ENCODE assay signal across 21 cellular contexts in the genomic region with DNA sequence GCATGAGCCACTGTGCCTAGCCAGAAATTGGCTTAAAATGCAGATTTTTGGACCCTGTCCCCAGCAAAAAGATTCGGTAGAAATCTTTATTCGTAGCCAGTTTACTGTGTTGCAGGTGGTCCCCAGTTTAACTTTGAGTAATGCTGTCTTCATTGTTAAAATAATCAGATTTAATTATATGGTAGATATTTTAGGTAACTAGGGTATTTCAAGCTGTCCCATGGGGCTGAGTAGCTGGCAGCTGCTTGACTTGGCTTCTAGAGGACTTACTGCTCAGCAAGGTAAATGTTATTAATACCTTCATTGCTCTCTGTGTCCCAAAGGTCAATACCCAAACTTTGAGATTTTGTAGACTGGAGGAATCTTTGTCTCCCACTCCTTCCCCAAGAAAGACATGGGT. TPM values are rescaled to one million over a fixed set of nuclear protein-coding genes. Genes with fewer than 3 reads are reported as not detected.
A peak's percentile ranks its signal among the peaks of the same experiment; 100 is the strongest.
DNase-seq lines count a peak whose midpoint lies in the region; ATAC-seq, FAIRE-seq and TF ChIP-seq lines count a peak whose summit lies in the region.
"Had no signal": no experiment of that assay in that cellular context is flagged by ENCODE, and none has a peak within 500 bp of the region (broad histone marks: within the 10 kb centered on the region; RNA-seq: fewer than 3 reads in every experiment).

No MANE protein-coding gene starts in this region.

- H3K4me3 Mint-ChIP-seq in CD4-positive, alpha-beta T cell = no peak overlapping the region
- H3K4me3 Mint-ChIP-seq: activated T-helper 1 cell treated with anti-CD3 and anti-CD28 coated beads, Interleukin-12 subunit alpha, Interleukin-12 subunit beta, Interleukin-2, Interleukin-4 antibody, amounts not matched to agents 30 ng/mL and 10 ng/mL and 1 ng/mL, durations not matched to agents 14 hours and 24 hours and 36 hours; nephron had no signal

- no peak for TF ChIP-seq EP300 in A549 (IDR thresholded peaks at IDR 0.05)

- peaks cover 47% of the 10 kb centered on the region for H3K4me1 Mint-ChIP-seq in CD4-positive, alpha-beta T cell (ENCODE audit: low read depth)

- no peaks in the 10 kb centered on the region for H3K9me3 Mint-ChIP-seq in CD4-positive, alpha-beta T cell
- H3K9me3 Mint-ChIP-seq: activated T-helper 1 cell treated with anti-CD3 and anti-CD28 coated beads, Interleukin-12 subunit alpha, Interleukin-12 subunit beta, Interleukin-2, Interleukin-4 antibody, amounts not matched to agents 30 ng/mL and 10 ng/mL and 1 ng/mL, durations not matched to agents 14 hours and 24 hours and 36 hours; nephron had no signal

- POLR2A ChIA-PET in A549 (lab: Yijun Ruan, JAX) = no interaction called here
- POLR2A ChIA-PET in CD4-positive, alpha-beta T cell (lab: Charles Lee) = no interaction called here

- H3K27me3 ChIP-seq in CD4-positive, alpha-beta T cell (ENCODE audit: control insufficient read depth, insufficient read depth, low read length) = no peaks in the 10 kb centered on the region
- H3K27me3 ChIP-seq: brain microvascular endothelial cell, right lobe of liver, upper lobe of left lung had no signal

- H3K27ac Mint-ChIP-seq in CD4-positive, alpha-beta T cell = peak overlapping the region; percentile 50
- H3K27ac Mint-ChIP-seq: activated T-helper 1 cell treated with anti-CD3 and anti-CD28 coated beads, Interleukin-12 subunit alpha, Interleukin-12 subunit beta, Interleukin-2, Interleukin-4 antibody, amounts not matched to agents 30 ng/mL and 10 ng/mL and 1 ng/mL, durations not matched to agents 14 hours and 24 hours and 36 hours; nephron had no signal

- peak; percentile 94 for FAIRE-seq in A549 (lab: Jason Lieb, UNC)
- no peak for FAIRE-seq in urothelium cell line (lab: Jason Lieb, UNC)
- FAIRE-seq: endometrium had no signal

- no peak for TF ChIP-seq POLR2A in A549 (IDR thresholded peaks at IDR 0.05; ENCODE audit: low read length)

- ATAC-seq in A549 (no peak), HG03469 (IDR thresholded peaks at IDR 0.05; ENCODE audit: unreplicated experiment) (no peak), HG02973 (IDR thresholded peaks at IDR 0.05; ENCODE audit: unreplicated experiment) (no peak)
- no peak for ATAC-seq in CD4-positive, alpha-beta T cell (ENCODE audit: poor library complexity)
- ATAC-seq: right lobe of liver, SK-N-SH treated with all-trans-retinoic acid at 6 μM for 48 hours had no signal

- TF ChIP-seq RAD21 in A549 (conservative IDR thresholded peaks at IDR 0.05 in 1 of 2, IDR thresholded peaks at IDR 0.05 in 1 of 2) = no peak

- H3K27ac ChIP-seq in A549 = no peak overlapping the region
- no peak overlapping the region for H3K27ac ChIP-seq in CD4-positive, alpha-beta T cell (ENCODE audit: low read depth, low read length)
- H3K27ac ChIP-seq: brain microvascular endothelial cell, coronary artery, right lobe of liver, upper lobe of left lung had no signal

- no peaks in the 10 kb centered on the region for H3K27me3 Mint-ChIP-seq in CD4-positive, alpha-beta T cell

- WGBS in A549 (ENCODE audit: missing lambda C conversion rate) = 83% methylated on average over 2 of the region's 2 CpGs

- DNase-seq in A549 (ENCODE audit: low read depth in 1 of 2, low spot score in 1 of 2) (no peak), NCI-H69 (lab: John Stamatoyannopoulos, UW) (peak; percentile 90), germinal center (ENCODE audit: low spot score) (peak; percentile 54), urothelium cell line (ENCODE audit: low spot score) (no peak)
- DNase-seq in CD4-positive, alpha-beta T cell = no peak
- DNase-seq: brain microvascular endothelial cell, DMS53, GF-D8, glutamatergic neuron, KBM-7, mesenchymal stem cell, NCI-H526 treated with DMSO at 0.1 percent for 48 hours, right lobe of liver, upper lobe of left lung had no signal

- intact Hi-C loops in CD4-positive, alpha-beta T cell (cut with DNase I, micrococcal nuclease) = no loop called here

- H3K4me2 ChIP-seq in A549 = no peak overlapping the region

- TF ChIP-seq CTCF in A549 (IDR thresholded peaks at IDR 0.05) = no peak
- no peak for TF ChIP-seq CTCF in CD4-positive, alpha-beta T cell (IDR thresholded peaks at IDR 0.05)

- H3K4me1 ChIP-seq in A549 = peaks cover 40% of the 10 kb centered on the region; the same call in 2 of the 3 replicates

- H3K36me3 Mint-ChIP-seq in CD4-positive, alpha-beta T cell (ENCODE audit: low read depth) = peaks cover 57% of the 10 kb centered on the region

- H3K9me3 ChIP-seq in A549 = no peaks in the 10 kb centered on the region
- H3K9me3 ChIP-seq in CD4-positive, alpha-beta T cell (ENCODE audit: control insufficient read depth, low read length) = no peaks in the 10 kb centered on the region
- H3K9me3 ChIP-seq: right lobe of liver, upper lobe of left lung had no signal

- H3K4me3 ChIP-seq in A549 = no peak overlapping the region
- H3K4me3 ChIP-seq: coronary artery, right lobe of liver, upper lobe of left lung had no signal

- CTCF ChIA-PET in A549 (lab: Yijun Ruan, JAX) = interaction anchor here (1.3 to 3.9 kb wide), 4 partner anchors 9 to 415 kb away, joined by 3 to 28 read pairs (median 8); no protein-coding TSS in a partner anchor
- CTCF ChIA-PET in CD4-positive, alpha-beta T cell (lab: Charles Lee) = interaction anchor here (1.6 kb wide), 2 partner anchors 12 to 48 kb away, joined by 4 to 5 read pairs; no protein-coding TSS in a partner anchor

TF ChIP-seq in A549, 52 proteins besides CTCF, POLR2A, EP300 and RAD21 (continues in another document):
- no peak for TF ChIP-seq RARB (CRISPR knock-in tag; IDR thresholded peaks at IDR 0.05)
- TF ChIP-seq, protein P1, sequence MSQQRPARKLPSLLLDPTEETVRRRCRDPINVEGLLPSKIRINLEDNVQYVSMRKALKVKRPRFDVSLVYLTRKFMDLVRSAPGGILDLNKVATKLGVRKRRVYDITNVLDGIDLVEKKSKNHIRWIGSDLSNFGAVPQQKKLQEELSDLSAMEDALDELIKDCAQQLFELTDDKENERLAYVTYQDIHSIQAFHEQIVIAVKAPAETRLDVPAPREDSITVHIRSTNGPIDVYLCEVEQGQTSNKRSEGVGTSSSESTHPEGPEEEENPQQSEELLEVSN (IDR thresholded peaks at IDR 0.05; ENCODE audit: borderline replicate concordance, low read depth) = no peak
- TF ChIP-seq KDM5A (IDR thresholded peaks at IDR 0.05) = no peak
- TF ChIP-seq JUN (IDR thresholded peaks at IDR 0.05) = no peak
- TF ChIP-seq, protein P2, sequence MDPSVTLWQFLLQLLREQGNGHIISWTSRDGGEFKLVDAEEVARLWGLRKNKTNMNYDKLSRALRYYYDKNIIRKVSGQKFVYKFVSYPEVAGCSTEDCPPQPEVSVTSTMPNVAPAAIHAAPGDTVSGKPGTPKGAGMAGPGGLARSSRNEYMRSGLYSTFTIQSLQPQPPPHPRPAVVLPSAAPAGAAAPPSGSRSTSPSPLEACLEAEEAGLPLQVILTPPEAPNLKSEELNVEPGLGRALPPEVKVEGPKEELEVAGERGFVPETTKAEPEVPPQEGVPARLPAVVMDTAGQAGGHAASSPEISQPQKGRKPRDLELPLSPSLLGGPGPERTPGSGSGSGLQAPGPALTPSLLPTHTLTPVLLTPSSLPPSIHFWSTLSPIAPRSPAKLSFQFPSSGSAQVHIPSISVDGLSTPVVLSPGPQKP (IDR thresholded peaks at IDR 0.05; ENCODE audit: low read depth, low read length) = no peak
- no peak for TF ChIP-seq RCOR1 (IDR thresholded peaks at IDR 0.05; ENCODE audit: low read depth, low read length)
- TF ChIP-seq NR3C1 (IDR thresholded peaks at IDR 0.05) = no peak
- no peak for TF ChIP-seq CHD4 (IDR thresholded peaks at IDR 0.05; ENCODE audit: borderline replicate concordance)
- TF ChIP-seq, protein P3, sequence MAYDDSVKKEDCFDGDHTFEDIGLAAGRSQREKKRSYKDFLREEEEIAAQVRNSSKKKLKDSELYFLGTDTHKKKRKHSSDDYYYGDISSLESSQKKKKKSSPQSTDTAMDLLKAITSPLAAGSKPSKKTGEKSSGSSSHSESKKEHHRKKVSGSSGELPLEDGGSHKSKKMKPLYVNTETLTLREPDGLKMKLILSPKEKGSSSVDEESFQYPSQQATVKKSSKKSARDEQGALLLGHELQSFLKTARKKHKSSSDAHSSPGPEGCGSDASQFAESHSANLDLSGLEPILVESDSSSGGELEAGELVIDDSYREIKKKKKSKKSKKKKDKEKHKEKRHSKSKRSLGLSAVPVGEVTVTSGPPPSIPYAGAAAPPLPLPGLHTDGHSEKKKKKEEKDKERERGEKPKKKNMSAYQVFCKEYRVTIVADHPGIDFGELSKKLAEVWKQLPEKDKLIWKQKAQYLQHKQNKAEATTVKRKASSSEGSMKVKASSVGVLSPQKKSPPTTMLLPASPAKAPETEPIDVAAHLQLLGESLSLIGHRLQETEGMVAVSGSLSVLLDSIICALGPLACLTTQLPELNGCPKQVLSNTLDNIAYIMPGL (CRISPR knock-in tag; IDR thresholded peaks at IDR 0.05; ENCODE audit: borderline replicate concordance) = no peak
- TF ChIP-seq, protein P4, sequence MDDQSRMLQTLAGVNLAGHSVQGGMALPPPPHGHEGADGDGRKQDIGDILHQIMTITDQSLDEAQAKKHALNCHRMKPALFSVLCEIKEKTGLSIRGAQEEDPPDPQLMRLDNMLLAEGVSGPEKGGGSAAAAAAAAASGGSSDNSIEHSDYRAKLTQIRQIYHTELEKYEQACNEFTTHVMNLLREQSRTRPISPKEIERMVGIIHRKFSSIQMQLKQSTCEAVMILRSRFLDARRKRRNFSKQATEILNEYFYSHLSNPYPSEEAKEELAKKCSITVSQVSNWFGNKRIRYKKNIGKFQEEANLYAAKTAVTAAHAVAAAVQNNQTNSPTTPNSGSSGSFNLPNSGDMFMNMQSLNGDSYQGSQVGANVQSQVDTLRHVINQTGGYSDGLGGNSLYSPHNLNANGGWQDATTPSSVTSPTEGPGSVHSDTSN (IDR thresholded peaks at IDR 0.05) = no peak
- TF ChIP-seq TFCP2L1 (CRISPR knock-in tag; IDR thresholded peaks at IDR 0.05) = no peak
- no peak for TF ChIP-seq HOXA7 (CRISPR knock-in tag; IDR thresholded peaks at IDR 0.05)
- no peak for TF ChIP-seq CEBPB (IDR thresholded peaks at IDR 0.05)
- TF ChIP-seq FOSB (CRISPR knock-in tag; IDR thresholded peaks at IDR 0.05) = no peak
- TF ChIP-seq CBX8 (IDR thresholded peaks at IDR 0.05) = no peak
- no peak for TF ChIP-seq ZC3H11A (IDR thresholded peaks at IDR 0.05)

RNA-seq across cellular contexts. Expression of a gene that starts 21.1 kb away (rescaled TPM):
- polyA plus RNA-seq in A549 (2011; rRNA removed) (264 and 278 TPM in 2 replicates), A549 (2017; fragmentation: RNase III; extraction: RNeasy Plus Mini Kit Qiagen cat#74134 plus additional on column Dnase treatment) (227 to 253 TPM (median 241 TPM) in 3 replicates)
- polyA plus RNA-seq in A549 (2012; cell fraction: cytosol; rRNA removed) = 272 and 304 TPM in 2 replicates
- polyA plus RNA-seq in A549 (2012; cell fraction: nucleus; rRNA removed) = 99.0 and 113 TPM in 2 replicates
- 269 and 305 TPM in 2 replicates for polyA minus RNA-seq in A549 (2011; rRNA and poly(A)+ RNA removed)
- 100 to 1,000 TPM; 210 to 217 TPM for total RNA-seq in CD4-positive, alpha-beta T cell

Comparison
In these comparisons a context has a peak if more than half of its experiments do, and no peak if none do; other contexts are left out.
1. DNase-seq: peak in NCI-H69 (single experiment) and germinal center (single experiment); none in A549 (0 of 2), CD4-positive, alpha-beta T cell (0 of 10) and urothelium cell line (single experiment).